13 cellular contexts compared by ENCODE assay signal in the genomic region with DNA sequence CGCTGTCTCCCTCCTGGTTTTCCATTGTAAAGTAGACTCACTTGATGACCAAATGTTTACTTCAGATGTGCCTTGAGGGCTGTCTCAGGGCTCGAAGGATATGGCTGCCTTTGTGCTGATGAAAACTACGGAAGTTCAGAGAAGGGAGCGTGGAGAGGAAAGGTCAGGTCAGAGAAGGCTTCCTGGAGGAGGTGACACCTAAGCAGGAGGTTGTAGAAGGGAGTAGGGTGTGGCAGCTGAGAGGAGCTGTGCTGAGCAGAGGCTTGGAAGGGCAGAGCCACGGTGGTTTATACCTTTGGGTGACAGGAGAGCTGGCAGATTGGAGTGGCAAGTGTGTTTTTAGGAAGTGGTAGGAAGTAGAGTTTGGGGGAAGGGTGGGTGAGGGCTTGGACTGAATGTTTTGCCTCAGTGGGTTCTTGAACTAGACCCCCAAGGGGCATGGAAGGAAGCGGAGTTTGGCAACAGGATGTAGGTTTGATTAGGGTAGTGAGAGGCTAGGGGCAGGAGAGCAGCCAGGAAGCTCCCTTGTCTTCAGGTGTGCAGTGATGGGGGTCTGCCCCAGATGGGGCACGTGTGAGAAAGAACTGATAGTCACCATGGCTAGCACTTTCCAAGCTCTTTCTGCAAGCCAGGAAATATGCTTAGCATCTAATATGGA. TPM values are rescaled to one million over a fixed set of nuclear protein-coding genes. Genes with fewer than 3 reads are reported as not detected.
DNase-seq lines count a peak whose midpoint lies in the region; ATAC-seq and TF ChIP-seq lines count a peak whose summit lies in the region.
"Had no signal": no experiment of that assay in that cellular context is flagged by ENCODE, and none has a peak within 500 bp of the region (broad histone marks: within the 10 kb centered on the region; RNA-seq: fewer than 3 reads in every experiment).

No MANE protein-coding gene starts in this region.

- no peak for TF ChIP-seq CTCF in osteoblast (IDR thresholded peaks at IDR 0.05; ENCODE audit: extremely low read depth, low read depth, low read length)

- H3K27ac ChIP-seq in osteoblast (ENCODE audit: low read depth, low read length), result peak overlapping the region; percentile 59
- H3K27ac ChIP-seq: SK-N-MC had no signal

- H3K27me3 Mint-ChIP-seq in activated CD4-positive, alpha-beta T cell treated with anti-CD3 and anti-CD28 coated beads for 36 hours, result no peaks in the 10 kb centered on the region
- H3K27me3 Mint-ChIP-seq in IgD-negative memory B cell, result no peaks in the 10 kb centered on the region
- no peaks in the 10 kb centered on the region for H3K27me3 Mint-ChIP-seq in central memory CD8-positive, alpha-beta T cell

- H3K4me1 ChIP-seq in osteoblast (ENCODE audit: insufficient read depth, low read length), result peaks cover 13% of the 10 kb centered on the region

- POLR2A ChIA-PET in activated CD4-positive, alpha-beta T cell treated with anti-CD3 and anti-CD28 coated beads for 36 hours (lab: Charles Lee), result interaction anchor here (0.6 to 0.9 kb wide), 2 partner anchors 49 to 53 kb away, joined by 3 to 4 read pairs; a partner anchor contains a TSS

- ATAC-seq in activated CD4-positive, alpha-beta T cell treated with anti-CD3 and anti-CD28 coated beads for 36 hours, result peak; percentile 4
- ATAC-seq in central memory CD8-positive, alpha-beta T cell (replicated peaks; ENCODE audit: extremely low read depth, poor library complexity, severe bottlenecking), result no peak
- ATAC-seq in GM19395 (IDR thresholded peaks at IDR 0.05; ENCODE audit: unreplicated experiment), result no peak
- ATAC-seq in HG03196 (IDR thresholded peaks at IDR 0.05; ENCODE audit: unreplicated experiment), result no peak
- ATAC-seq: esophagus mucosa had no signal

- DNase-seq in activated CD4-positive, alpha-beta T cell treated with anti-CD3 and anti-CD28 coated beads for 36 hours, result peak; percentile 33
- no peak for DNase-seq in activated CD4-positive, alpha-beta T cell treated with anti-CD3 and anti-CD28 coated beads, Interleukin-2, amount 50 U/mL, for 4 hours
- no peak for DNase-seq in central memory CD8-positive, alpha-beta T cell (ENCODE audit: low spot score in 2 of 2)
- DNase-seq in osteoblast (ENCODE audit: insufficient read length, low spot score, missing footprints) (no peak), NCI-H187 treated with DMSO at 0.1 percent for 48 hours (lab: John Stamatoyannopoulos, UW) (no peak)
- DNase-seq: 8988T, NCI-H1092, NCI-H526 had no signal

- peak overlapping the region; percentile 52 for H3K4me3 Mint-ChIP-seq in activated CD4-positive, alpha-beta T cell treated with anti-CD3 and anti-CD28 coated beads for 36 hours
- H3K4me3 Mint-ChIP-seq in IgD-negative memory B cell, result peak overlapping the region; percentile 53 to 96 (median 80)
- H3K4me3 Mint-ChIP-seq in central memory CD8-positive, alpha-beta T cell, result peak overlapping the region; percentile 48

- CTCF ChIA-PET in activated CD4-positive, alpha-beta T cell treated with anti-CD3 and anti-CD28 coated beads for 36 hours (lab: Charles Lee), result interaction anchor here (0.7 to 2.1 kb wide), 4 partner anchors 10 to 241 kb away, joined by 3 to 5 read pairs (median 3); no protein-coding TSS in a partner anchor

- intact Hi-C loops in activated CD4-positive, alpha-beta T cell treated with anti-CD3 and anti-CD28 coated beads for 36 hours (cut with DNase I, micrococcal nuclease), result no loop called here

- H3K4me2 ChIP-seq in osteoblast (ENCODE audit: insufficient read depth, low read length), result peak overlapping the region; percentile 59

- peak overlapping the region; percentile 45 for H3K4me3 ChIP-seq in osteoblast (ENCODE audit: insufficient read depth, low read length)
- H3K4me3 ChIP-seq: SK-N-MC had no signal

- peak overlapping the region; percentile 93 for H3K27ac Mint-ChIP-seq in activated CD4-positive, alpha-beta T cell treated with anti-CD3 and anti-CD28 coated beads for 36 hours
- H3K27ac Mint-ChIP-seq in IgD-negative memory B cell, result peak overlapping the region in 2 of 3 donors; percentile 29 to 77
- H3K27ac Mint-ChIP-seq in central memory CD8-positive, alpha-beta T cell (ENCODE audit: low read depth), result peak overlapping the region; percentile 90

- peaks cover 21% of the 10 kb centered on the region for H3K36me3 Mint-ChIP-seq in activated CD4-positive, alpha-beta T cell treated with anti-CD3 and anti-CD28 coated beads for 36 hours (ENCODE audit: low read depth)
- peaks cover 9% of the 10 kb centered on the region for H3K36me3 Mint-ChIP-seq in IgD-negative memory B cell
- peaks cover 4% of the 10 kb centered on the region for H3K36me3 Mint-ChIP-seq in central memory CD8-positive, alpha-beta T cell (ENCODE audit: insufficient read depth)

- peaks cover 43% of the 10 kb centered on the region for H3K4me1 Mint-ChIP-seq in activated CD4-positive, alpha-beta T cell treated with anti-CD3 and anti-CD28 coated beads for 36 hours
- H3K4me1 Mint-ChIP-seq in IgD-negative memory B cell, result peaks cover 40 to 43% (median 41%) of the 10 kb centered on the region in 3 donors
- peaks cover 65% of the 10 kb centered on the region for H3K4me1 Mint-ChIP-seq in central memory CD8-positive, alpha-beta T cell

- H4K20me1 ChIP-seq in osteoblast (ENCODE audit: insufficient read depth, low read length), result peaks cover 5% of the 10 kb centered on the region

- no peaks in the 10 kb centered on the region for H3K27me3 ChIP-seq in osteoblast (ENCODE audit: insufficient read depth, low read length)

- peak overlapping the region; percentile 25 for H2AFZ ChIP-seq in osteoblast (ENCODE audit: low read length)

- peaks cover 11% of the 10 kb centered on the region for H3K79me2 ChIP-seq in osteoblast (ENCODE audit: insufficient read depth, low read length)

- H3K36me3 ChIP-seq in osteoblast (ENCODE audit: insufficient read depth, low read length), result peaks cover 19% of the 10 kb centered on the region

- no peaks in the 10 kb centered on the region for H3K9me3 Mint-ChIP-seq in activated CD4-positive, alpha-beta T cell treated with anti-CD3 and anti-CD28 coated beads for 36 hours (ENCODE audit: low read depth)
- H3K9me3 Mint-ChIP-seq in IgD-negative memory B cell, result no peaks in the 10 kb centered on the region
- no peaks in the 10 kb centered on the region for H3K9me3 Mint-ChIP-seq in central memory CD8-positive, alpha-beta T cell

- no peaks in the 10 kb centered on the region for H3K9me3 ChIP-seq in osteoblast (ENCODE audit: low read depth, low read length)

RNA-seq across cellular contexts. Expression of a gene that starts 4.5 kb away (rescaled TPM):
- total RNA-seq in activated CD4-positive, alpha-beta T cell treated with anti-CD3 and anti-CD28 coated beads for 36 hours, result 1 to 10 TPM; 5.1 to 5.4 TPM
- polyA plus RNA-seq in IgD-negative memory B cell, result 13.1 TPM
- 14.1 and 14.7 TPM in 2 replicates for total RNA-seq in osteoblast

RNA-seq across cellular contexts. Expression of a gene that starts 48.7 kb away (rescaled TPM):
- 10 to 100 TPM; 12.4 to 13.3 TPM for total RNA-seq in activated CD4-positive, alpha-beta T cell treated with anti-CD3 and anti-CD28 coated beads for 36 hours
- 16.4 TPM for polyA plus RNA-seq in IgD-negative memory B cell
- total RNA-seq in osteoblast, result 34.5 and 35.1 TPM in 2 replicates

RNA-seq across cellular contexts. Expression of a gene that starts 52.6 kb away (rescaled TPM):
- total RNA-seq in activated CD4-positive, alpha-beta T cell treated with anti-CD3 and anti-CD28 coated beads for 36 hours, result 1 to 10 TPM; 2.7 to 4.0 TPM
- polyA plus RNA-seq in IgD-negative memory B cell, result 5.1 TPM
- total RNA-seq in osteoblast, result 6.9 and 8.5 TPM in 2 replicates
